Comparison of ENCODE assay signal across 20 cellular contexts in genomic region chr22:42262964-42263363, GRCh38. TPM values are rescaled to one million over a fixed set of nuclear protein-coding genes. Genes with fewer than 3 reads are reported as not detected.
A peak's percentile ranks its signal among the peaks of the same experiment; 100 is the strongest.
DNase-seq lines count a peak whose midpoint lies in the region; ATAC-seq, FAIRE-seq and TF ChIP-seq lines count a peak whose summit lies in the region.
"Had no signal": no experiment of that assay in that cellular context is flagged by ENCODE, and none has a peak within 500 bp of the region (broad histone marks: within the 10 kb centered on the region; RNA-seq: fewer than 3 reads in every experiment).

No MANE protein-coding gene starts in this region.

- H3K4me3 ChIP-seq in CD4-positive, alpha-beta memory T cell (ENCODE audit: low read length in 2 of 2), result no peak overlapping the region
- H3K4me3 ChIP-seq: coronary artery, heart left ventricle had no signal

- H3K36me3 Mint-ChIP-seq in CD4-positive, alpha-beta memory T cell, result peaks cover 0 to 12% of the 10 kb centered on the region in 2 donors
- H3K36me3 Mint-ChIP-seq in T-helper 17 cell (ENCODE audit: low read depth) (peaks cover 2% of the 10 kb centered on the region), naive B cell (no peaks in the 10 kb centered on the region)

- H3K27ac Mint-ChIP-seq in CD4-positive, alpha-beta memory T cell, result peak overlapping the region in 5 of 7 donors; percentile 33 to 75 (median 60)
- H3K27ac Mint-ChIP-seq in T-helper 17 cell (peak overlapping the region; percentile 45), naive B cell (peak overlapping the region in 3 of 6 donors; percentile 11 to 48 (median 27))
- H3K27ac Mint-ChIP-seq: activated naive CD8-positive, alpha-beta T cell treated with anti-CD3 and anti-CD28 coated beads, Interleukin-2, amount 10 ng/mL, durations not matched to agents 7 days and 5 days; brain; stimulated activated effector memory CD8-positive, alpha-beta T cell treated with anti-CD3 and anti-CD28 coated beads, Interleukin-12 subunit alpha, Interleukin-12 subunit beta, amount 100 ng/mL, for 72 hours had no signal

- H3K9me3 ChIP-seq in CD4-positive, alpha-beta memory T cell (ENCODE audit: control insufficient read depth in 1 of 2, low read length in 2 of 2), result no peaks in the 10 kb centered on the region
- H3K9me3 ChIP-seq in T-helper 17 cell (ENCODE audit: control insufficient read depth, low read length, poor library complexity, severe bottlenecking), result no peaks in the 10 kb centered on the region
- H3K9me3 ChIP-seq: heart left ventricle had no signal

- H3K27ac ChIP-seq in CD4-positive, alpha-beta memory T cell (ENCODE audit: low read depth, low read length), result no peak overlapping the region
- H3K27ac ChIP-seq: coronary artery, heart left ventricle had no signal

- CTCF ChIA-PET in CD4-positive, alpha-beta memory T cell (lab: Charles Lee; ENCODE audit: partially characterized antibody), result interaction anchor here (0.9 to 2.4 kb wide), 2 partner anchors 9 to 172 kb away, joined by 3 to 6 read pairs; no protein-coding TSS in a partner anchor

- peak overlapping the region in 6 of 8 donors; percentile 9 to 52 (median 34) for H3K4me3 Mint-ChIP-seq in CD4-positive, alpha-beta memory T cell
- peak overlapping the region; percentile 66 for H3K4me3 Mint-ChIP-seq in T-helper 17 cell
- peak overlapping the region in 2 of 8 donors; percentile 18 to 68 for H3K4me3 Mint-ChIP-seq in naive B cell
- H3K4me3 Mint-ChIP-seq: activated naive CD8-positive, alpha-beta T cell treated with anti-CD3 and anti-CD28 coated beads, Interleukin-2, amount 10 ng/mL, durations not matched to agents 7 days and 5 days; activated T-helper 17 cell treated with anti-CD3 and anti-CD28 coated beads, Interleukin-2, amount 50 U/mL, for 72 hours; brain; stimulated activated effector memory CD8-positive, alpha-beta T cell treated with anti-CD3 and anti-CD28 coated beads, Interleukin-12 subunit alpha, Interleukin-12 subunit beta, amount 100 ng/mL, for 72 hours had no signal

- H3K9me3 Mint-ChIP-seq in CD4-positive, alpha-beta memory T cell, result peaks cover 0 to 2% (median 0%) of the 10 kb centered on the region in 8 donors
- H3K9me3 Mint-ChIP-seq in naive B cell, result no peaks in the 10 kb centered on the region
- H3K9me3 Mint-ChIP-seq: activated naive CD8-positive, alpha-beta T cell treated with anti-CD3 and anti-CD28 coated beads, Interleukin-2, amount 10 ng/mL, durations not matched to agents 7 days and 5 days; activated T-helper 17 cell treated with anti-CD3 and anti-CD28 coated beads, Interleukin-2, amount 50 U/mL, for 72 hours; brain; stimulated activated effector memory CD8-positive, alpha-beta T cell treated with anti-CD3 and anti-CD28 coated beads, Interleukin-12 subunit alpha, Interleukin-12 subunit beta, amount 100 ng/mL, for 72 hours had no signal

- peak in 3 of 5 donors; percentile 23 to 33 (median 25) for DNase-seq in CD4-positive, alpha-beta memory T cell
- DNase-seq in GM12891 (ENCODE audit: insufficient read length, low spot score), result no peak
- no peak for DNase-seq in T-helper 17 cell
- DNase-seq in naive B cell, result peak; percentile 30
- no peak for DNase-seq in effector CD8-positive, alpha-beta T cell (lab: John Stamatoyannopoulos, UW)
- DNase-seq in SKM-1 (lab: John Stamatoyannopoulos, UW; ENCODE audit: unreplicated experiment), result no peak
- DNase-seq: activated naive CD8-positive, alpha-beta T cell treated with anti-CD3 and anti-CD28 coated beads, Interleukin-2, amount 10 ng/mL, durations not matched to agents 7 days and 5 days; Calu3; heart left ventricle; IMR-90; left ventricle myocardium superior; NCI-H1092; NCI-H526 treated with DMSO at 0.1 percent for 48 hours; occipital lobe had no signal

- intact Hi-C loops in CD4-positive, alpha-beta memory T cell (cut with micrococcal nuclease), result no loop called here

- peak; percentile 62 for ATAC-seq in T-helper 17 cell
- peak; percentile 88 to 96 for ATAC-seq in naive B cell (ENCODE audit: low read depth in 2 of 2)
- no peak for ATAC-seq in HG03432 (IDR thresholded peaks at IDR 0.05; ENCODE audit: unreplicated experiment)
- ATAC-seq: activated T-helper 17 cell treated with anti-CD3 and anti-CD28 coated beads, Interleukin-2, amount 50 U/mL, for 72 hours; HCT116; heart left ventricle; left ventricle myocardium superior; stimulated activated effector memory CD8-positive, alpha-beta T cell treated with anti-CD3 and anti-CD28 coated beads, Interleukin-12 subunit alpha, Interleukin-12 subunit beta, amount 100 ng/mL, for 72 hours had no signal

- POLR2A ChIA-PET in CD4-positive, alpha-beta memory T cell (lab: Charles Lee; ENCODE audit: partially characterized antibody), result interaction anchor here (1.0 to 1.9 kb wide), 3 partner anchors 38 to 181 kb away, joined by 3 to 7 read pairs (median 3); partner anchors contain the start of gene NDUFA6

- peaks cover 74 to 97% (median 87%) of the 10 kb centered on the region in 4 donors for H3K4me1 Mint-ChIP-seq in CD4-positive, alpha-beta memory T cell
- peaks cover 72% of the 10 kb centered on the region for H3K4me1 Mint-ChIP-seq in T-helper 17 cell
- peaks cover 59 to 79% (median 75%) of the 10 kb centered on the region in 3 donors for H3K4me1 Mint-ChIP-seq in naive B cell

- no peaks in the 10 kb centered on the region for H3K36me3 ChIP-seq in CD4-positive, alpha-beta memory T cell (ENCODE audit: insufficient read depth, low read length)
- H3K36me3 ChIP-seq: heart left ventricle had no signal

- peak; percentile 80 for FAIRE-seq in GM12891 (lab: Jason Lieb, UNC)

- peaks cover 94% of the 10 kb centered on the region for H3K4me1 ChIP-seq in CD4-positive, alpha-beta memory T cell (ENCODE audit: insufficient read depth, low read length)

- no peaks in the 10 kb centered on the region for H3K27me3 ChIP-seq in CD4-positive, alpha-beta memory T cell (ENCODE audit: insufficient read depth, low read length)
- H3K27me3 ChIP-seq: heart left ventricle had no signal

- no peak for TF ChIP-seq POLR2A in GM12891 (IDR thresholded peaks at IDR 0.05; ENCODE audit: low read depth, low read length)

- H3K27me3 Mint-ChIP-seq in CD4-positive, alpha-beta memory T cell, result no peaks in the 10 kb centered on the region
- H3K27me3 Mint-ChIP-seq in T-helper 17 cell (no peaks in the 10 kb centered on the region), naive B cell (no peaks in the 10 kb centered on the region)
- H3K27me3 Mint-ChIP-seq: activated naive CD8-positive, alpha-beta T cell treated with anti-CD3 and anti-CD28 coated beads, Interleukin-2, amount 10 ng/mL, durations not matched to agents 7 days and 5 days; activated T-helper 17 cell treated with anti-CD3 and anti-CD28 coated beads, Interleukin-2, amount 50 U/mL, for 72 hours; brain had no signal

TF ChIP-seq in GM12891, 5 proteins besides CTCF, POLR2A, EP300 and RAD21:
- TF ChIP-seq POU2F2 (IDR thresholded peaks at IDR 0.05; ENCODE audit: low read depth, low read length) (no peak), PAX5 (IDR thresholded peaks at IDR 0.05; ENCODE audit: insufficient read depth, low read length, severe bottlenecking) (peak; percentile 59), TAF1 (IDR thresholded peaks at IDR 0.05; ENCODE audit: low read depth, low read length) (no peak), SPI1 (IDR thresholded peaks at IDR 0.05; ENCODE audit: low read depth, low read length) (0 out of 2 replicates have a peak, but pooled peaks have one; percentile 25), POLR2AphosphoS5 (IDR thresholded peaks at IDR 0.05; ENCODE audit: low read depth, low read length) (no peak)
TF ChIP-seq in GM12891: peak in this region for 2.

RNA-seq across cellular contexts. Expression of gene TCF20, which starts 7.5 kb away (rescaled TPM):
- total RNA-seq in CD4-positive, alpha-beta memory T cell, result 10 to 100 TPM; 88.7 to 93.4 TPM
- 1 to 10 TPM in 1 of 2 donors, under 1 TPM in 1; 0.72 to 4.8 TPM for polyA plus RNA-seq in CD4-positive, alpha-beta memory T cell
- 11.6 TPM for polyA plus RNA-seq in GM12891 (2012; ENCODE audit: low read depth, missing spikeins)
- total RNA-seq in T-helper 17 cell, result 10 to 100 TPM; 68.7 to 81.9 TPM
- 1 to 10 TPM in 5 of 6 donors, not detected in 1; 1.7 to 4.5 (median 2.3) TPM for polyA plus RNA-seq in naive B cell (ENCODE audit: low read depth in 6 of 6)

Comparison
In these comparisons a context has a peak if more than half of its experiments do, and no peak if none do; other contexts are left out.
1. DNase-seq: peak in CD4-positive, alpha-beta memory T cell (3 of 5) and naive B cell (single experiment); none in GM12891 (single experiment), T-helper 17 cell (0 of 3), effector CD8-positive, alpha-beta T cell (single experiment) and SKM-1 (single experiment).